Comparison of ENCODE assay signal across 21 cellular contexts in the genomic region with DNA sequence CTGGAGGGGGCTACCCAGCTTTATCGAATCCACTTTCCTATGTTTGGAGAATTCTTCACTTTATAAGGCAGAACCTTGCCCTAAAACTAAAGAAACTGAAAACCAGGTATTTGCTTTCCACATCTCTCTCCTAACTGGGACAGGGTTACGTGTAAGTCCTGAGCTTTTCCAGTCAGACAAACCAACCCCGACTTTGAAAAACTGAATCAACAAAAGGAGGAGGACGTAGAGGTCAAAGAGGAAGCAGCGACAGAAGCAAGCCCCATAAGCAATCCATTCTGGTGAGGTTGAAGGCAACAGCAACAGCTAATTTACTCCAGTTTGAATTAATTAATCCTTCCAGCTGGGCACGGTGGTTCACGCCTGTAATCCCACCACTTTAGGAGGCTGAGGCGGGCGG. TPM values are rescaled to one million over a fixed set of nuclear protein-coding genes. Genes with fewer than 3 reads are reported as not detected.
DNase-seq lines count a peak whose midpoint lies in the region; ATAC-seq, FAIRE-seq and TF ChIP-seq lines count a peak whose summit lies in the region.
"Had no signal": no experiment of that assay in that cellular context is flagged by ENCODE, and none has a peak within 500 bp of the region (broad histone marks: within the 10 kb centered on the region; RNA-seq: fewer than 3 reads in every experiment).

No MANE protein-coding gene starts in this region.

- H3K36me3 ChIP-seq in kidney (ENCODE audit: control insufficient read depth in 1 of 2, insufficient read depth in 2 of 2, low read length in 2 of 2) = no peaks in the 10 kb centered on the region
- H3K36me3 ChIP-seq: SJCRH30 had no signal

- H3K27ac Mint-ChIP-seq in nephron = peak overlapping the region; percentile 50 to 83 (median 60)
- H3K27ac Mint-ChIP-seq: CD14-positive monocyte had no signal

- intact Hi-C loops in kidney (cut with DNase I) = no loop called here

- H3K9ac ChIP-seq in kidney (ENCODE audit: low read length in 2 of 2) = no peak overlapping the region

- no peak for FAIRE-seq in kidney (lab: Jason Lieb, UNC)
- FAIRE-seq: GM12891, RCC 7860 had no signal

- TF ChIP-seq POLR2A in erythroblast (IDR thresholded peaks at IDR 0.05; ENCODE audit: low read length) = no peak

- peak overlapping the region; percentile 7 to 57 for H3K27ac ChIP-seq in kidney (ENCODE audit: low read depth in 2 of 2, low read length in 2 of 2)
- H3K27ac ChIP-seq: SJCRH30 had no signal

- peak; percentile 39 for DNase-seq in D341Med (ENCODE audit: low spot score)
- DNase-seq in NCI-H524 treated with DMSO at 0.1 percent for 48 hours (lab: John Stamatoyannopoulos, UW) = peak; percentile 60
- DNase-seq in kidney = no peak
- DNase-seq in NCI-H2107 treated with DMSO at 0.1 percent for 48 hours (lab: John Stamatoyannopoulos, UW; ENCODE audit: unreplicated experiment) = no peak
- no peak for DNase-seq in DMS153 (lab: John Stamatoyannopoulos, UW)
- no peak for DNase-seq in erythroblast (lab: John Stamatoyannopoulos, UW)
- DNase-seq: DND-41, H7, KBM-7, NCI-H1092 treated with DMSO at 0.1 percent for 48 hours, NCI-H1436 treated with DMSO at 0.1 percent for 48 hours, NCI-H1930, NCI-H226, NCI-H510A treated with DMSO at 0.1 percent for 48 hours, OCI-M1, SJCRH30 had no signal

- ATAC-seq in GM21515 (IDR thresholded peaks at IDR 0.05; ENCODE audit: unreplicated experiment) = no peak

- H3K9me3 Mint-ChIP-seq in nephron = peaks cover 13% of the 10 kb centered on the region

- no peaks in the 10 kb centered on the region for H3K9me3 ChIP-seq in kidney (ENCODE audit: control insufficient read depth in 1 of 2, low read length in 2 of 2)
- H3K9me3 ChIP-seq: SJCRH30 had no signal

- H3K4me3 ChIP-seq in kidney (ENCODE audit: low read length in 2 of 2) = no peak overlapping the region
- H3K4me3 ChIP-seq: SJCRH30 had no signal

- H3K4me1 ChIP-seq in kidney (ENCODE audit: control insufficient read depth in 1 of 2, insufficient read depth in 1 of 2, low read depth in 1 of 2, low read length in 2 of 2) = peaks cover 10 to 34% of the 10 kb centered on the region in 2 donors
- H3K4me1 ChIP-seq: SJCRH30 had no signal

- H3K4me3 Mint-ChIP-seq in nephron = no peak overlapping the region
- H3K4me3 Mint-ChIP-seq: CD14-positive monocyte had no signal

- no peak for TF ChIP-seq CTCF in kidney (IDR thresholded peaks at IDR 0.05; ENCODE audit: borderline replicate concordance, extremely low read depth, insufficient read depth)
- no peak for TF ChIP-seq CTCF in nephron (IDR thresholded peaks at IDR 0.05; ENCODE audit: unreplicated experiment in 3 of 3)

- H3K27me3 Mint-ChIP-seq in nephron (ENCODE audit: low read depth) = no peaks in the 10 kb centered on the region

- peaks cover 33% of the 10 kb centered on the region for H3K4me1 Mint-ChIP-seq in nephron

- peaks cover 12% of the 10 kb centered on the region for H3K36me3 Mint-ChIP-seq in nephron (ENCODE audit: low read depth)
- H3K36me3 Mint-ChIP-seq: CD14-positive monocyte had no signal

RNA-seq across cellular contexts. Expression of a gene that starts 47.2 kb away (rescaled TPM):
- 44.1 TPM for total RNA-seq in kidney
- polyA plus RNA-seq in kidney (ENCODE audit: insufficient read depth, low read depth, low replicate concordance) = 7.5 TPM
- polyA plus RNA-seq: CD14-positive monocyte had no signal

Comparison
In these comparisons a context has a peak if more than half of its experiments do, and no peak if none do; other contexts are left out.
1. DNase-seq: peak in D341Med (single experiment) and NCI-H524 treated with DMSO at 0.1 percent for 48 hours (single experiment); none in kidney (single experiment), NCI-H2107 treated with DMSO at 0.1 percent for 48 hours (single experiment), DMS153 (single experiment) and erythroblast (0 of 2).